Comparison of ENCODE assay signal across 19 cellular contexts in the genomic region with DNA sequence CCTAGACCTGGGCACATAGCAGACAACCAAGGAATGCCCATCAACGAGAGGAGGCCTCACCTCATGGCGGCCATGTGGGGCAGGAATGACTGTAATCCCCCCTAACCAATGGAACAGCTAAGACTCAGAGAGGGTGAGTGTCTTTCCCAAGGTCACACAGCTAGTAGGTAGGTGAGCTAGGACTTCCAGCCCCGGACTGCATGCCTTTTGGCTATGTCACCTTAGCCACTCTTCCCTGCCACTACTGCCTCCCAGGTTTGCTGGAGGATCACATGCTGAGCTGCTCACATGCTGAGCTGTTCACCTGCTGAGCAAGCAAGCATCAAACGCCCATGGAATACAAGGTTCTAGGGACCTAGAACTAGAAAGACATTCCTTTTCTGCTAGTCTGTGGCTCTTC.
"Had no signal": no experiment of that assay in that cellular context is flagged by ENCODE, and none has a peak within 500 bp of the region (broad histone marks: within the 10 kb centered on the region; RNA-seq: fewer than 3 reads in every experiment).

No MANE protein-coding gene starts in this region.

- FAIRE-seq: colon, keratinocyte, pancreas had no signal

- ATAC-seq: gastroesophageal sphincter; left cardiac atrium; left ventricle myocardium superior; natural killer cell treated with Interleukin-12 subunit alpha and Interleukin-12 subunit beta and Interleukin-15 and Interleukin-18, amount 100 ng/mL, for 72 hours; right cardiac atrium had no signal

- DNase-seq: dermis blood vessel endothelial cell; esophagus squamous epithelium; foreskin fibroblast; immature natural killer cell; left cardiac atrium; left ventricle myocardium superior; mesenchymal stem cell; midbrain; nucleus accumbens; pancreas; right cardiac atrium; stimulated activated CD4-positive, alpha-beta T cell treated with anti-CD3 and anti-CD28 coated beads, Interleukin-2, amount 100 ng/mL, for 24 hours; stimulated activated naive CD4-positive, alpha-beta T cell; stomach; substantia nigra had no signal
